ENCODE assay signal across 8 cellular contexts in the genomic region with DNA sequence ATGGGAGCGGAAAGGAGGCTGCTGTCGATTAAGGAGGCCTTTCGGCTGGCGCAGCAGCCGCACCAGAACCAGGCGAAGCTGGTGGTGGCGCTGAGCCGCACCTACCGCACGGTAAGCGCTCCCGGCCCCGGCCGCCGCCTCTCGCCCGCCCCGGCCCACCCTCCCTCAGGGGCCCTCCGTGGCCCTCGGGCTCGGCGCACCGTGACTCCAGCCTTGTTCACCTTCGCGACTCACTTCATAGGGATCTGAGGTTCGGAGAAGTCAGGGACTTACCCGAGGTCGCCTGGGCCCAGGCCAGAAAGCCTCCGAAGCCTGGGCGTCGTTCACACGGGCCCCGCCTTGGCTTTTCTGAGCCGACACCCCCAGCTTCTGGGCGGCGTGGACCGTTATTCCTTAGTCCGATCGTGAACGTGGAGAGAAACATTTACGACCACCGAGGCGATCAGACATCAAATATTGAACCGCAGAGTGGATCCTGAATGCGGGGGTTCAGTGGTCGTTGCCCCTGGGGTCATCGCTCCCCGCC. TPM values are rescaled to one million over a fixed set of nuclear protein-coding genes. Genes with fewer than 3 reads are reported as not detected.
DNase-seq lines count a peak whose midpoint lies in the region; ATAC-seq and TF ChIP-seq lines count a peak whose summit lies in the region.

No MANE protein-coding gene starts in this region.

- H3K4me1 Mint-ChIP-seq in activated T-helper 17 cell treated with anti-CD3 and anti-CD28 coated beads, Interleukin-2, amount 50 U/mL, for 72 hours: peaks cover 31% of the 10 kb centered on the region
- peaks cover 16 to 48% of the 10 kb centered on the region in 2 donors for H3K4me1 Mint-ChIP-seq in stimulated activated naive B cell treated with anti-CD40 and anti-IgM and Interleukin-4, amounts not matched to agents 10 μg/mL and 1 μg/mL and 100 μg/mL, for 72 hours

- DNase-seq in GM06990 (ENCODE audit: extremely low read depth, insufficient read length) (no peak), SIG-M5 (lab: John Stamatoyannopoulos, UW) (no peak), mucosa of gallbladder (ENCODE audit: low spot score) (no peak)
- DNase-seq in stimulated activated naive B cell treated with anti-CD40 and anti-IgM and Interleukin-4, amounts not matched to agents 10 μg/mL and 1 μg/mL and 100 μg/mL, for 72 hours: peak; percentile 7

- no peaks in the 10 kb centered on the region for H3K9me3 Mint-ChIP-seq in activated T-helper 17 cell treated with anti-CD3 and anti-CD28 coated beads, Interleukin-2, amount 50 U/mL, for 72 hours
- no peaks in the 10 kb centered on the region for H3K9me3 Mint-ChIP-seq in stimulated activated naive B cell treated with anti-CD40 and anti-IgM and Interleukin-4, amounts not matched to agents 10 μg/mL and 1 μg/mL and 100 μg/mL, for 72 hours

- peak overlapping the region; percentile 97 for H3K27ac Mint-ChIP-seq in activated T-helper 17 cell treated with anti-CD3 and anti-CD28 coated beads, Interleukin-2, amount 50 U/mL, for 72 hours
- peak overlapping the region; percentile 98 for H3K27ac Mint-ChIP-seq in stimulated activated naive B cell treated with anti-CD40 and anti-IgM and Interleukin-4, amounts not matched to agents 10 μg/mL and 1 μg/mL and 100 μg/mL, for 72 hours

- H3K27me3 Mint-ChIP-seq in activated T-helper 17 cell treated with anti-CD3 and anti-CD28 coated beads, Interleukin-2, amount 50 U/mL, for 72 hours: no peaks in the 10 kb centered on the region
- H3K27me3 Mint-ChIP-seq in stimulated activated naive B cell treated with anti-CD40 and anti-IgM and Interleukin-4, amounts not matched to agents 10 μg/mL and 1 μg/mL and 100 μg/mL, for 72 hours: no peaks in the 10 kb centered on the region

- H3K4me3 Mint-ChIP-seq in activated T-helper 17 cell treated with anti-CD3 and anti-CD28 coated beads, Interleukin-2, amount 50 U/mL, for 72 hours: peak overlapping the region; percentile 97
- H3K4me3 Mint-ChIP-seq in stimulated activated naive B cell treated with anti-CD40 and anti-IgM and Interleukin-4, amounts not matched to agents 10 μg/mL and 1 μg/mL and 100 μg/mL, for 72 hours: peak overlapping the region; percentile 96 to 97

- no peaks in the 10 kb centered on the region; the same call in 1 of the 2 replicates for H3K36me3 ChIP-seq in GM06990 (ENCODE audit: control insufficient read depth, insufficient read depth, low read length)

- no peaks in the 10 kb centered on the region for H3K9me3 ChIP-seq in iPS-18c (ENCODE audit: control insufficient read depth, insufficient read depth, low read length)

- TF ChIP-seq CTCF in GM06990 (IDR thresholded peaks at IDR 0.05; ENCODE audit: insufficient read depth, low read length, poor library complexity, severe bottlenecking): no peak

- no peaks in the 10 kb centered on the region for H3K27me3 ChIP-seq in GM06990 (replicated peaks; ENCODE audit: control insufficient read depth, insufficient read depth, low read length)

- ATAC-seq in GM21390 (IDR thresholded peaks at IDR 0.05; ENCODE audit: unreplicated experiment) (peak; percentile 34), HG03565 (IDR thresholded peaks at IDR 0.05; ENCODE audit: unreplicated experiment) (peak; percentile 14)
- peak; percentile 29 for ATAC-seq in activated T-helper 17 cell treated with anti-CD3 and anti-CD28 coated beads, Interleukin-2, amount 50 U/mL, for 72 hours (replicated peaks)
- ATAC-seq in stimulated activated naive B cell treated with anti-CD40 and anti-IgM and Interleukin-4, amounts not matched to agents 10 μg/mL and 1 μg/mL and 100 μg/mL, for 72 hours (replicated peaks): peak; percentile 28

- H3K36me3 Mint-ChIP-seq in activated T-helper 17 cell treated with anti-CD3 and anti-CD28 coated beads, Interleukin-2, amount 50 U/mL, for 72 hours (ENCODE audit: low read depth): peaks cover 92% of the 10 kb centered on the region
- H3K36me3 Mint-ChIP-seq in stimulated activated naive B cell treated with anti-CD40 and anti-IgM and Interleukin-4, amounts not matched to agents 10 μg/mL and 1 μg/mL and 100 μg/mL, for 72 hours: peaks cover 9 to 17% of the 10 kb centered on the region in 2 donors

- peak overlapping the region; percentile 77 for H3K4me3 ChIP-seq in GM06990 (replicated peaks; ENCODE audit: low read depth, low read length)
- H3K4me3 ChIP-seq in iPS-18c (ENCODE audit: insufficient read depth, low read depth, low read length): peak overlapping the region; percentile 99

RNA-seq across cellular contexts. Expression of a gene that starts 0.4 kb away (rescaled TPM):
- 10 to 100 TPM; 71.1 to 75.6 TPM for total RNA-seq in activated T-helper 17 cell treated with anti-CD3 and anti-CD28 coated beads, Interleukin-2, amount 50 U/mL, for 72 hours
- 1.4 TPM for total RNA-seq in mucosa of gallbladder

RNA-seq across cellular contexts. Expression of a gene that starts 0.6 kb away (rescaled TPM):
- total RNA-seq in activated T-helper 17 cell treated with anti-CD3 and anti-CD28 coated beads, Interleukin-2, amount 50 U/mL, for 72 hours: 10 to 100 TPM; 37.2 to 54.4 TPM
- total RNA-seq in mucosa of gallbladder: 37.5 TPM

RNA-seq across cellular contexts. Expression of a gene that starts 29.7 kb away (rescaled TPM):
- not detected for total RNA-seq in activated T-helper 17 cell treated with anti-CD3 and anti-CD28 coated beads, Interleukin-2, amount 50 U/mL, for 72 hours
- total RNA-seq in mucosa of gallbladder: not detected

Comparison
In these comparisons a context has a peak if more than half of its experiments do, and no peak if none do; other contexts are left out.
1. RNA of a gene that starts 0.4 kb away (total RNA-seq): 71.1 to 75.6 TPM in activated T-helper 17 cell treated with anti-CD3 and anti-CD28 coated beads, Interleukin-2, amount 50 U/mL, for 72 hours; 1.4 TPM in mucosa of gallbladder (single experiment); every median in the first group is over 10 times any median in the second.
2. Peak in every context shown above with its lines, with median percentiles within 50 percentile points of each other: ATAC-seq.